23 cellular contexts compared by ENCODE assay signal in genomic region chr1:20753589-20753988, GRCh38. TPM values are rescaled to one million over a fixed set of nuclear protein-coding genes. Genes with fewer than 3 reads are reported as not detected.
A peak's percentile ranks its signal among the peaks of the same experiment; 100 is the strongest.
DNase-seq lines count a peak whose midpoint lies in the region; ATAC-seq, FAIRE-seq and TF ChIP-seq lines count a peak whose summit lies in the region.
"Had no signal": no experiment of that assay in that cellular context is flagged by ENCODE, and none has a peak within 500 bp of the region (broad histone marks: within the 10 kb centered on the region; RNA-seq: fewer than 3 reads in every experiment).

No MANE protein-coding gene starts in this region.

- no peak for DNase-seq in activated CD4-positive, alpha-beta T cell treated with anti-CD3 and anti-CD28 coated beads for 36 hours
- DNase-seq in activated CD4-positive, alpha-beta T cell treated with anti-CD3 and anti-CD28 coated beads, Interleukin-2, amount 10 ng/mL, durations not matched to agents 24 days and 14 days, result no peak
- peak; percentile 68 for DNase-seq in M059J (ENCODE audit: low read depth)
- peak; percentile 26 for DNase-seq in bronchial epithelial cell (ENCODE audit: low read depth)
- DNase-seq in progenitor cell of endocrine pancreas (ENCODE audit: low spot score, unreplicated experiment), result no peak
- no peak for DNase-seq in Right ventricle myocardium superior
- DNase-seq in H54 (ENCODE audit: insufficient read length, low spot score), result no peak
- DNase-seq: activated CD4-positive, alpha-beta T cell treated with anti-CD3 and anti-CD28 coated beads, Interleukin-2, amount 50 U/mL, for 1 hour; activated naive CD8-positive, alpha-beta T cell treated with anti-CD3 and anti-CD28 coated beads for 36 hours; caudate nucleus; DMS 273 treated with DMSO at 0.1 percent for 48 hours; effector memory CD8-positive, alpha-beta T cell; mesendoderm; NCI-H1436 treated with DMSO at 0.1 percent for 48 hours; NCI-H446; stimulated activated CD4-positive, alpha-beta T cell treated with anti-CD3 and anti-CD28 coated beads, Interleukin-12 subunit alpha, Interleukin-12 subunit beta, amount 100 ng/mL, for 4 hours had no signal

- CTCF ChIA-PET in activated CD4-positive, alpha-beta T cell treated with anti-CD3 and anti-CD28 coated beads for 36 hours (lab: Charles Lee), result no interaction called here

- H3K4me3 ChIP-seq in bronchial epithelial cell (ENCODE audit: low read depth, low read length), result no peak overlapping the region
- H3K4me3 ChIP-seq: neural progenitor cell, thoracic aorta had no signal

- no peak for TF ChIP-seq CTCF in bronchial epithelial cell (IDR thresholded peaks at IDR 0.05; ENCODE audit: insufficient read depth, low read length, severe bottlenecking)
- TF ChIP-seq CTCF in progenitor cell of endocrine pancreas (IDR thresholded peaks at IDR 0.05; ENCODE audit: unreplicated experiment), result no peak

- FAIRE-seq in bronchial epithelial cell (lab: Jason Lieb, UNC) (no peak), H54 (lab: Jason Lieb, UNC) (no peak)
- FAIRE-seq: A204.1, HTR-8/SVneo, islet of Langerhans, TTC549 had no signal

- no peaks in the 10 kb centered on the region for H3K4me1 Mint-ChIP-seq in activated CD4-positive, alpha-beta T cell treated with anti-CD3 and anti-CD28 coated beads for 36 hours
- H3K4me1 Mint-ChIP-seq in activated CD4-positive, alpha-beta T cell treated with anti-CD3 and anti-CD28 coated beads, Interleukin-2, amount 10 ng/mL, durations not matched to agents 24 days and 14 days, result peaks cover 2% of the 10 kb centered on the region
- no peaks in the 10 kb centered on the region for H3K4me1 Mint-ChIP-seq in progenitor cell of endocrine pancreas (ENCODE audit: low read depth)
- H3K4me1 Mint-ChIP-seq: activated naive CD8-positive, alpha-beta T cell treated with anti-CD3 and anti-CD28 coated beads for 36 hours had no signal

- no peak for ATAC-seq in activated CD4-positive, alpha-beta T cell treated with anti-CD3 and anti-CD28 coated beads for 36 hours
- no peak for ATAC-seq in Right ventricle myocardium superior (ENCODE audit: poor library complexity)
- no peak for ATAC-seq in GM21717 (IDR thresholded peaks at IDR 0.05; ENCODE audit: unreplicated experiment)
- ATAC-seq: effector memory CD8-positive, alpha-beta T cell had no signal

- no peaks in the 10 kb centered on the region for H3K9me3 Mint-ChIP-seq in activated CD4-positive, alpha-beta T cell treated with anti-CD3 and anti-CD28 coated beads for 36 hours (ENCODE audit: low read depth)
- no peaks in the 10 kb centered on the region for H3K9me3 Mint-ChIP-seq in activated CD4-positive, alpha-beta T cell treated with anti-CD3 and anti-CD28 coated beads, Interleukin-2, amount 10 ng/mL, durations not matched to agents 24 days and 14 days
- no peaks in the 10 kb centered on the region for H3K9me3 Mint-ChIP-seq in progenitor cell of endocrine pancreas (ENCODE audit: low read depth)
- H3K9me3 Mint-ChIP-seq: activated naive CD8-positive, alpha-beta T cell treated with anti-CD3 and anti-CD28 coated beads for 36 hours; effector memory CD8-positive, alpha-beta T cell; neural progenitor cell had no signal

- intact Hi-C loops in activated CD4-positive, alpha-beta T cell treated with anti-CD3 and anti-CD28 coated beads for 36 hours (cut with DNase I, micrococcal nuclease), result no loop called here
- intact Hi-C loops in activated CD4-positive, alpha-beta T cell treated with anti-CD3 and anti-CD28 coated beads, Interleukin-2, amount 10 ng/mL, durations not matched to agents 24 days and 14 days (cut with micrococcal nuclease), result no loop called here
- intact Hi-C loops in Right ventricle myocardium superior (cut with DNase I), result no loop called here

- H3K36me3 Mint-ChIP-seq in activated CD4-positive, alpha-beta T cell treated with anti-CD3 and anti-CD28 coated beads for 36 hours (ENCODE audit: low read depth), result peaks cover 41% of the 10 kb centered on the region
- peaks cover 48% of the 10 kb centered on the region for H3K36me3 Mint-ChIP-seq in activated CD4-positive, alpha-beta T cell treated with anti-CD3 and anti-CD28 coated beads, Interleukin-2, amount 10 ng/mL, durations not matched to agents 24 days and 14 days (ENCODE audit: low read depth)
- H3K36me3 Mint-ChIP-seq in progenitor cell of endocrine pancreas (ENCODE audit: insufficient read depth), result peaks cover 31% of the 10 kb centered on the region

- H3K36me3 ChIP-seq in bronchial epithelial cell (ENCODE audit: control insufficient read depth, insufficient read depth, low read length), result peaks cover 8% of the 10 kb centered on the region

- H3K27me3 ChIP-seq in bronchial epithelial cell (ENCODE audit: control insufficient read depth, insufficient read depth, low read length), result no peaks in the 10 kb centered on the region
- H3K27me3 ChIP-seq: neural progenitor cell had no signal

- H3K4me3 Mint-ChIP-seq in activated CD4-positive, alpha-beta T cell treated with anti-CD3 and anti-CD28 coated beads for 36 hours, result no peak overlapping the region
- H3K4me3 Mint-ChIP-seq in activated CD4-positive, alpha-beta T cell treated with anti-CD3 and anti-CD28 coated beads, Interleukin-2, amount 10 ng/mL, durations not matched to agents 24 days and 14 days, result no peak overlapping the region
- H3K4me3 Mint-ChIP-seq in progenitor cell of endocrine pancreas (ENCODE audit: low read depth), result no peak overlapping the region
- H3K4me3 Mint-ChIP-seq: activated naive CD8-positive, alpha-beta T cell treated with anti-CD3 and anti-CD28 coated beads for 36 hours; effector memory CD8-positive, alpha-beta T cell; neural progenitor cell had no signal

- POLR2A ChIA-PET in activated CD4-positive, alpha-beta T cell treated with anti-CD3 and anti-CD28 coated beads for 36 hours (lab: Charles Lee), result no interaction called here

- H3K27me3 Mint-ChIP-seq in activated CD4-positive, alpha-beta T cell treated with anti-CD3 and anti-CD28 coated beads for 36 hours, result no peaks in the 10 kb centered on the region
- H3K27me3 Mint-ChIP-seq in activated CD4-positive, alpha-beta T cell treated with anti-CD3 and anti-CD28 coated beads, Interleukin-2, amount 10 ng/mL, durations not matched to agents 24 days and 14 days, result no peaks in the 10 kb centered on the region
- no peaks in the 10 kb centered on the region for H3K27me3 Mint-ChIP-seq in progenitor cell of endocrine pancreas
- H3K27me3 Mint-ChIP-seq: activated naive CD8-positive, alpha-beta T cell treated with anti-CD3 and anti-CD28 coated beads for 36 hours; effector memory CD8-positive, alpha-beta T cell had no signal

- H3K27ac Mint-ChIP-seq in activated CD4-positive, alpha-beta T cell treated with anti-CD3 and anti-CD28 coated beads for 36 hours, result peak overlapping the region; percentile 49
- H3K27ac Mint-ChIP-seq in activated CD4-positive, alpha-beta T cell treated with anti-CD3 and anti-CD28 coated beads, Interleukin-2, amount 10 ng/mL, durations not matched to agents 24 days and 14 days, result no peak overlapping the region
- H3K27ac Mint-ChIP-seq in progenitor cell of endocrine pancreas, result peak overlapping the region; percentile 53
- H3K27ac Mint-ChIP-seq: activated naive CD8-positive, alpha-beta T cell treated with anti-CD3 and anti-CD28 coated beads for 36 hours; neural progenitor cell had no signal

- TF ChIP-seq POLR2A in H54 (IDR thresholded peaks at IDR 0.05; ENCODE audit: low read depth, low read length), result no peak

RNA-seq across cellular contexts. Expression of gene SH2D5, which starts 21.1 kb away (rescaled TPM):
- under 1 TPM; 0.32 to 0.51 TPM for total RNA-seq in activated CD4-positive, alpha-beta T cell treated with anti-CD3 and anti-CD28 coated beads for 36 hours
- 0.23 and 0.24 TPM in 2 replicates for total RNA-seq in activated CD4-positive, alpha-beta T cell treated with anti-CD3 and anti-CD28 coated beads, Interleukin-2, amount 10 ng/mL, durations not matched to agents 24 days and 14 days
- 1.1 and 2.1 TPM in 2 replicates for total RNA-seq in M059J (2014; rRNA removed; shearing (Covaris generic))
- total RNA-seq in bronchial epithelial cell, result 32.6 and 55.3 TPM in 2 replicates
- total RNA-seq in progenitor cell of endocrine pancreas, result 0.53 and 1.2 TPM in 2 replicates
- not detected for total RNA-seq in Right ventricle myocardium superior

RNA-seq across cellular contexts. Expression of gene HP1BP3, which starts 33.5 kb away (rescaled TPM):
- 100 to 1,000 TPM; 232 to 269 TPM for total RNA-seq in activated CD4-positive, alpha-beta T cell treated with anti-CD3 and anti-CD28 coated beads for 36 hours
- 231 and 239 TPM in 2 replicates for total RNA-seq in activated CD4-positive, alpha-beta T cell treated with anti-CD3 and anti-CD28 coated beads, Interleukin-2, amount 10 ng/mL, durations not matched to agents 24 days and 14 days
- 213 and 371 TPM in 2 replicates for total RNA-seq in M059J (2014; rRNA removed; shearing (Covaris generic))
- total RNA-seq in bronchial epithelial cell (102 and 131 TPM in 2 replicates), progenitor cell of endocrine pancreas (361 and 385 TPM in 2 replicates), Right ventricle myocardium superior (118 TPM)

RNA-seq across cellular contexts. Expression of gene KIF17, which starts 35.8 kb away (rescaled TPM):
- total RNA-seq in activated CD4-positive, alpha-beta T cell treated with anti-CD3 and anti-CD28 coated beads for 36 hours, result under 1 TPM in 1 of 2 experiments, not detected in 1; 0.25 TPM
- total RNA-seq in activated CD4-positive, alpha-beta T cell treated with anti-CD3 and anti-CD28 coated beads, Interleukin-2, amount 10 ng/mL, durations not matched to agents 24 days and 14 days, result not detected in 2 replicates
- 0.59 and 0.86 TPM in 2 replicates for total RNA-seq in M059J (2014; rRNA removed; shearing (Covaris generic))
- 1.0 and 3.2 TPM in 2 replicates for total RNA-seq in bronchial epithelial cell
- total RNA-seq in progenitor cell of endocrine pancreas, result 0.64 and 1.1 TPM in 2 replicates
- 5.2 TPM for total RNA-seq in Right ventricle myocardium superior

Comparison
In these comparisons a context has a peak if more than half of its experiments do, and no peak if none do; other contexts are left out.
1. DNase-seq: peak in M059J (single experiment) and bronchial epithelial cell (single experiment); none in activated CD4-positive, alpha-beta T cell treated with anti-CD3 and anti-CD28 coated beads for 36 hours (single experiment), activated CD4-positive, alpha-beta T cell treated with anti-CD3 and anti-CD28 coated beads, Interleukin-2, amount 10 ng/mL, durations not matched to agents 24 days and 14 days (single experiment), progenitor cell of endocrine pancreas (single experiment), Right ventricle myocardium superior (single experiment) and H54 (single experiment).
2. RNA of gene SH2D5, which starts 21.1 kb away (total RNA-seq): 32.6 to 55.3 TPM in bronchial epithelial cell; 1.1 to 2.1 TPM in M059J, 0.53 to 1.2 TPM in progenitor cell of endocrine pancreas, 0.32 to 0.51 TPM in activated CD4-positive, alpha-beta T cell treated with anti-CD3 and anti-CD28 coated beads for 36 hours, 0.23 to 0.24 TPM in activated CD4-positive, alpha-beta T cell treated with anti-CD3 and anti-CD28 coated beads, Interleukin-2, amount 10 ng/mL, durations not matched to agents 24 days and 14 days and not detected in Right ventricle myocardium superior (single experiment); every median in the first group is over 10 times any median in the second.